ENCODE assay signal across 10 cellular contexts in the genomic region with DNA sequence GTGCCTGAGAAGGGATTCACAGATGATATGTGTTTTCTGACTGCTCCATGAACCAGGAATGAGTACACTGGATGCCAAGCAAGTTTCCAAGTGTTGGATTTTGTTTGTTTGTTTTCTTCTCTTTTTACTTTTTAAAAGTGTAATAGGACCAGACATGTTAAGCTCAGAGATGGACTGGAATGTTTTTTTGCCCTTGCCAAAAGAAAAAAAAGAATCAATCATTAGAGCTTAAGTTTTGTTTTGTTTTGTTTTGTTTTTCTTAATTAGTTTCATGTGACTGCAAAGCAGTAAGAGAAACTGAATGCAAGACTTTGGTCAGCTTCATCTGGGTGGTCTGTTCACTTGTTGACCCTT. TPM values are rescaled to one million over a fixed set of nuclear protein-coding genes. Genes with fewer than 3 reads are reported as not detected.
DNase-seq lines count a peak whose midpoint lies in the region; ATAC-seq and TF ChIP-seq lines count a peak whose summit lies in the region.
"Had no signal": no experiment of that assay in that cellular context is flagged by ENCODE, and none has a peak within 500 bp of the region (broad histone marks: within the 10 kb centered on the region; RNA-seq: fewer than 3 reads in every experiment).

No MANE protein-coding gene starts in this region.

- no peak overlapping the region for H2AK5ac ChIP-seq in IMR-90 (ENCODE audit: low read depth, low read length)

- no peak overlapping the region; a peak in 1 of 4 replicates for H4K8ac ChIP-seq in IMR-90 (ENCODE audit: low read depth in 2 of 2, low read length in 2 of 2)

- H3K4ac ChIP-seq in IMR-90 (ENCODE audit: low read depth, low read length), result peak overlapping the region; percentile 26; the same call in 1 of the 2 replicates

- no peak overlapping the region for H3K4me2 ChIP-seq in IMR-90 (ENCODE audit: low read depth, low read length)

- H3K4me1 ChIP-seq in CD4-positive, alpha-beta memory T cell (ENCODE audit: insufficient read depth, low read length), result peaks cover 30% of the 10 kb centered on the region
- H3K4me1 ChIP-seq in IMR-90 (ENCODE audit: control insufficient read depth, insufficient read depth, low read length) (peaks cover 13% of the 10 kb centered on the region), HAP-1 (no peaks in the 10 kb centered on the region)

- H3K36me3 Mint-ChIP-seq in CD4-positive, alpha-beta memory T cell, result no peaks in the 10 kb centered on the region
- no peaks in the 10 kb centered on the region for H3K36me3 Mint-ChIP-seq in activated naive CD8-positive, alpha-beta T cell treated with anti-CD3 and anti-CD28 coated beads for 36 hours
- H3K36me3 Mint-ChIP-seq in naive thymus-derived CD8-positive, alpha-beta T cell, result no peaks in the 10 kb centered on the region

- no peak overlapping the region for H2AK9ac ChIP-seq in IMR-90 (replicated peaks; ENCODE audit: low read depth, low read length, poor library complexity)

- in situ Hi-C loops in IMR-90 (cut with MboI; ENCODE audit: low sequenced_read_pairs) (no loop called here), HAP-1 (cut with MboI; ENCODE audit: low sequenced_read_pairs) (no loop called here)

- no peaks in the 10 kb centered on the region for H3K79me1 ChIP-seq in IMR-90 (ENCODE audit: low read depth in 1 of 2, low read length in 2 of 2)

- TF ChIP-seq CTCF in IMR-90 (conservative IDR thresholded peaks at IDR 0.05; ENCODE audit: low read depth, low read length), result no peak

- H3K9me3 ChIP-seq in CD4-positive, alpha-beta memory T cell (ENCODE audit: control insufficient read depth in 1 of 2, low read length in 2 of 2), result no peaks in the 10 kb centered on the region
- no peaks in the 10 kb centered on the region for H3K9me3 ChIP-seq in IMR-90 (ENCODE audit: control insufficient read depth, insufficient read depth, low read length)
- no peaks in the 10 kb centered on the region for H3K9me3 ChIP-seq in HAP-1
- H3K9me3 ChIP-seq: esophagus muscularis mucosa had no signal

- no peaks in the 10 kb centered on the region for H3K27me3 Mint-ChIP-seq in CD4-positive, alpha-beta memory T cell
- H3K27me3 Mint-ChIP-seq in activated naive CD8-positive, alpha-beta T cell treated with anti-CD3 and anti-CD28 coated beads for 36 hours, result no peaks in the 10 kb centered on the region
- peaks cover 0 to 1% (median 0%) of the 10 kb centered on the region in 5 donors for H3K27me3 Mint-ChIP-seq in naive thymus-derived CD8-positive, alpha-beta T cell

- no peak overlapping the region for H3K18ac ChIP-seq in IMR-90 (ENCODE audit: low read depth, low read length)

- dilution Hi-C loops in IMR-90 (cut with HindIII; ENCODE audit: low sequenced_read_pairs, unreplicated experiment), result no loop called here

- H3K4me3 Mint-ChIP-seq in CD4-positive, alpha-beta memory T cell, result peak overlapping the region; percentile 24 to 89 (median 81)
- H3K4me3 Mint-ChIP-seq in activated naive CD8-positive, alpha-beta T cell treated with anti-CD3 and anti-CD28 coated beads for 36 hours, result peak overlapping the region; percentile 65
- peak overlapping the region; percentile 63 to 84 (median 74) for H3K4me3 Mint-ChIP-seq in naive thymus-derived CD8-positive, alpha-beta T cell

- H3K9me3 Mint-ChIP-seq in CD4-positive, alpha-beta memory T cell, result no peaks in the 10 kb centered on the region
- H3K9me3 Mint-ChIP-seq in activated naive CD8-positive, alpha-beta T cell treated with anti-CD3 and anti-CD28 coated beads for 36 hours, result no peaks in the 10 kb centered on the region
- H3K9me3 Mint-ChIP-seq in naive thymus-derived CD8-positive, alpha-beta T cell, result no peaks in the 10 kb centered on the region

- DNase-seq in CD4-positive, alpha-beta memory T cell, result no peak
- DNase-seq in IMR-90 (no peak), NCI-H82 treated with DMSO at 0.1 percent for 48 hours (lab: John Stamatoyannopoulos, UW; ENCODE audit: unreplicated experiment) (no peak), HAP-1 (ENCODE audit: low spot score in 2 of 2) (no peak), 8988T (no peak)
- no peak for DNase-seq in activated naive CD8-positive, alpha-beta T cell treated with anti-CD3 and anti-CD28 coated beads for 36 hours
- no peak for DNase-seq in naive thymus-derived CD8-positive, alpha-beta T cell
- no peak for DNase-seq in stimulated activated CD8-positive, alpha-beta memory T cell treated with anti-CD3 and anti-CD28 coated beads, Interleukin-4, amount 100 ng/mL, for 48 hours
- DNase-seq: NCI-H510A treated with DMSO at 0.1 percent for 48 hours had no signal

- CTCF ChIA-PET in CD4-positive, alpha-beta memory T cell (lab: Charles Lee; ENCODE audit: partially characterized antibody), result interaction anchor here (0.7 to 1.6 kb wide), 4 partner anchors 29 to 232 kb away, joined by 3 to 9 read pairs (median 3); no protein-coding TSS in a partner anchor
- CTCF ChIA-PET in IMR-90 (lab: Yijun Ruan, JAX), result interaction anchor here (0.6 to 0.9 kb wide), 2 partner anchors 27 to 100 kb away, joined by 4 read pairs; no protein-coding TSS in a partner anchor

- H3K9ac ChIP-seq in IMR-90 (ENCODE audit: low read depth, low read length), result no peak overlapping the region

- peak overlapping the region in 1 of 2 donors; percentile 47 for H3K4me3 ChIP-seq in CD4-positive, alpha-beta memory T cell (ENCODE audit: low read length in 2 of 2)
- H3K4me3 ChIP-seq in IMR-90 (ENCODE audit: insufficient read depth, low read depth, low read length), result no peak overlapping the region
- H3K4me3 ChIP-seq in HAP-1, result no peak overlapping the region
- H3K4me3 ChIP-seq: esophagus muscularis mucosa had no signal

- no peaks in the 10 kb centered on the region for H3K27me3 ChIP-seq in CD4-positive, alpha-beta memory T cell (ENCODE audit: insufficient read depth, low read length)
- peaks cover 11% of the 10 kb centered on the region for H3K27me3 ChIP-seq in IMR-90 (ENCODE audit: control insufficient read depth, insufficient read depth, low read length)
- H3K27me3 ChIP-seq in HAP-1 (ENCODE audit: low read depth), result no peaks in the 10 kb centered on the region
- H3K27me3 ChIP-seq: esophagus muscularis mucosa had no signal

- H3K27ac Mint-ChIP-seq in CD4-positive, alpha-beta memory T cell, result peak overlapping the region; percentile 77 to 93 (median 86)
- peak overlapping the region; percentile 85 for H3K27ac Mint-ChIP-seq in activated naive CD8-positive, alpha-beta T cell treated with anti-CD3 and anti-CD28 coated beads for 36 hours
- H3K27ac Mint-ChIP-seq in naive thymus-derived CD8-positive, alpha-beta T cell, result peak overlapping the region; percentile 59 to 90 (median 84)

- no peak overlapping the region for H2BK15ac ChIP-seq in IMR-90 (ENCODE audit: low read depth, low read length)

- 0 out of 2 replicates have a peak, but pooled peaks cover 13% of the 10 kb centered on the region for H3K9me1 ChIP-seq in IMR-90 (ENCODE audit: insufficient read depth, low read length)

- BruUV-seq in IMR-90 (replicated peaks; lab: Mats Ljungman, UMichigan), result no TSS peak

- no peak overlapping the region for H3K23ac ChIP-seq in IMR-90 (ENCODE audit: low read depth, low read length)

- H2AFZ ChIP-seq in IMR-90 (replicated peaks; ENCODE audit: low read length, poor library complexity), result no peak overlapping the region

- peaks cover 26 to 44% (median 33%) of the 10 kb centered on the region in 4 donors for H3K4me1 Mint-ChIP-seq in CD4-positive, alpha-beta memory T cell
- peaks cover 25% of the 10 kb centered on the region for H3K4me1 Mint-ChIP-seq in activated naive CD8-positive, alpha-beta T cell treated with anti-CD3 and anti-CD28 coated beads for 36 hours
- peaks cover 24 to 55% (median 31%) of the 10 kb centered on the region in 4 donors for H3K4me1 Mint-ChIP-seq in naive thymus-derived CD8-positive, alpha-beta T cell

- no peaks in the 10 kb centered on the region for H4K20me1 ChIP-seq in IMR-90 (ENCODE audit: insufficient read depth, low read length)

- no peak for TF ChIP-seq POLR2A in IMR-90 (IDR thresholded peaks at IDR 0.05; ENCODE audit: low read depth, low read length)

- no peak overlapping the region for H4K5ac ChIP-seq in IMR-90 (ENCODE audit: low read depth, low read length)

- intact Hi-C loops in CD4-positive, alpha-beta memory T cell (cut with micrococcal nuclease), result no loop called here
- intact Hi-C loops in IMR-90 (cut with micrococcal nuclease), result no loop called here

- no peak overlapping the region for H4K91ac ChIP-seq in IMR-90 (ENCODE audit: insufficient read depth, low read depth, low read length)

- H2BK5ac ChIP-seq in IMR-90 (ENCODE audit: low read depth, low read length, poor library complexity, severe bottlenecking), result no peak overlapping the region

- peak overlapping the region; percentile 50 for H3K14ac ChIP-seq in IMR-90 (replicated peaks; ENCODE audit: low read depth, low read length)

- TF ChIP-seq RAD21 in IMR-90 (IDR thresholded peaks at IDR 0.05; ENCODE audit: low read length), result no peak

- POLR2A ChIA-PET in CD4-positive, alpha-beta memory T cell (lab: Charles Lee; ENCODE audit: partially characterized antibody), result interaction anchor here (0.7 to 1.4 kb wide), 4 partner anchors 42 to 111 kb away, joined by 3 to 6 read pairs (median 4); a partner anchor contains a TSS
- POLR2A ChIA-PET in IMR-90 (lab: Charles Lee; ENCODE audit: unreplicated experiment), result no interaction called here
- POLR2A ChIA-PET in naive thymus-derived CD8-positive, alpha-beta T cell (lab: Charles Lee), result interaction anchor here (0.9 to 1.2 kb wide), 2 partner anchors 26 to 195 kb away, joined by 3 to 4 read pairs; no protein-coding TSS in a partner anchor

- peak; percentile 30; the same call in 1 of the 2 replicates for ATAC-seq in IMR-90 (ENCODE audit: low read depth)
- no peak for ATAC-seq in naive thymus-derived CD8-positive, alpha-beta T cell

- no peaks in the 10 kb centered on the region for H3K36me3 ChIP-seq in CD4-positive, alpha-beta memory T cell (ENCODE audit: insufficient read depth, low read length)
- no peaks in the 10 kb centered on the region for H3K36me3 ChIP-seq in IMR-90 (ENCODE audit: control insufficient read depth, insufficient read depth, low read length)
- H3K36me3 ChIP-seq in HAP-1 (replicated peaks), result no peaks in the 10 kb centered on the region
- H3K36me3 ChIP-seq: esophagus muscularis mucosa had no signal

- no peak overlapping the region for H3K56ac ChIP-seq in IMR-90 (ENCODE audit: extremely low read depth, insufficient read depth, low read length)

- peak overlapping the region; percentile 44 for H3K27ac ChIP-seq in CD4-positive, alpha-beta memory T cell (ENCODE audit: low read depth, low read length)
- H3K27ac ChIP-seq in IMR-90 (ENCODE audit: insufficient read depth, low read length), result no peak overlapping the region
- H3K27ac ChIP-seq: esophagus muscularis mucosa had no signal

- H2BK20ac ChIP-seq in IMR-90 (ENCODE audit: low read depth, low read length), result peak overlapping the region; percentile 14; the same call in 1 of the 2 replicates

- H2BK120ac ChIP-seq in IMR-90 (ENCODE audit: low read depth, low read length), result no peak overlapping the region

RNA-seq across cellular contexts. Expression of a gene that starts 42.5 kb away (rescaled TPM):
- 10 to 100 TPM in 1 of 2 experiments, 1 to 10 TPM in 1; 8.2 to 10.3 TPM for total RNA-seq in CD4-positive, alpha-beta memory T cell
- polyA plus RNA-seq in CD4-positive, alpha-beta memory T cell, result 1 to 10 TPM; 1.6 to 2.0 TPM
- total RNA-seq in IMR-90 (2012; rRNA removed), result 6.9 and 8.1 TPM in 2 replicates
- polyA plus RNA-seq in IMR-90 (2012; rRNA removed), result 5.9 and 6.8 TPM in 2 replicates
- 3.6 and 4.9 TPM in 2 replicates for polyA plus RNA-seq in IMR-90 (2012; cell fraction: cytosol; rRNA removed)
- 5.5 and 6.4 TPM in 2 replicates for polyA plus RNA-seq in IMR-90 (2012; cell fraction: nucleus; rRNA removed; ENCODE audit: low replicate concordance)
- 10 to 100 TPM; 17.6 to 18.9 TPM for total RNA-seq in activated naive CD8-positive, alpha-beta T cell treated with anti-CD3 and anti-CD28 coated beads for 36 hours
- 1 to 10 TPM; 1.6 to 1.9 TPM for total RNA-seq in naive thymus-derived CD8-positive, alpha-beta T cell
- polyA plus RNA-seq in naive thymus-derived CD8-positive, alpha-beta T cell, result 1 to 10 TPM in 1 of 3 donors, under 1 TPM in 2; 0.09 to 1.2 (median 0.18) TPM
